21 cellular contexts compared by ENCODE assay signal in genomic region chr7:98465022-98465421, GRCh38.
DNase-seq lines count a peak whose midpoint lies in the region; ATAC-seq, FAIRE-seq and TF ChIP-seq lines count a peak whose summit lies in the region.
"Had no signal": no experiment of that assay in that cellular context is flagged by ENCODE, and none has a peak within 500 bp of the region (broad histone marks: within the 10 kb centered on the region; RNA-seq: fewer than 3 reads in every experiment).

No MANE protein-coding gene starts in this region.

- DNase-seq in Calu3 (peak; percentile 9), body of pancreas (peak in 3 of 4 donors; percentile 6 to 26 (median 16)), pancreas (peak in 2 of 6 donors; percentile 34 to 54), activated gamma-delta T cell treated with Interleukin-2 at 50 U/mL for 16 hours (no peak)
- no peak for DNase-seq in effector CD8-positive, alpha-beta T cell (lab: John Stamatoyannopoulos, UW)
- DNase-seq: 8988T; ACHN; BE2C; CD4-positive, alpha-beta memory T cell; CD4-positive, CD25-positive, alpha-beta regulatory T cell; CD8-positive, alpha-beta memory T cell; COR-L47; DMS79 treated with DMSO at 0.1 percent for 48 hours; GF-D8 had no signal

- H3K9me3 ChIP-seq in body of pancreas (no peaks in the 10 kb centered on the region), pancreas (no peaks in the 10 kb centered on the region)
- H3K9me3 ChIP-seq: BE2C had no signal

- CTCF ChIA-PET in Calu3 (lab: Charles Lee) = no interaction called here

- no peak overlapping the region for H3K4me3 ChIP-seq in body of pancreas
- H3K4me3 ChIP-seq in pancreas = no peak overlapping the region
- H3K4me3 ChIP-seq: BLaER1 had no signal

- H3K27ac ChIP-seq in body of pancreas (no peak overlapping the region), pancreas (no peak overlapping the region)
- H3K27ac ChIP-seq: BLaER1 had no signal

- peaks cover 9% of the 10 kb centered on the region for H3K4me1 Mint-ChIP-seq in Calu3 (ENCODE audit: low read depth, unreplicated experiment)
- H3K4me1 Mint-ChIP-seq: CD14-positive monocyte; CD4-positive, alpha-beta memory T cell; CD4-positive, CD25-positive, alpha-beta regulatory T cell; CD8-positive, alpha-beta memory T cell had no signal

- 8 to 17% methylated on average over 8 of the region's 8 CpGs for WGBS in body of pancreas, 2 donors
- WGBS in pancreas, 2 donors = 10 to 21% methylated on average over 8 of the region's 8 CpGs

- no peak for TF ChIP-seq CTCF in Calu3 (IDR thresholded peaks at IDR 0.05; ENCODE audit: unreplicated experiment)
- no peak for TF ChIP-seq CTCF in body of pancreas (IDR thresholded peaks at IDR 0.05)
- no peak for TF ChIP-seq CTCF in pancreas (IDR thresholded peaks at IDR 0.05)

- no TSS peak for BruUV-seq in Calu3 (replicated peaks; lab: Mats Ljungman, UMichigan)

- H3K9me3 Mint-ChIP-seq in Calu3 (ENCODE audit: low read depth, unreplicated experiment) = no peaks in the 10 kb centered on the region

- no peak for FAIRE-seq in pancreas (lab: Jason Lieb, UNC)
- FAIRE-seq: A204.1, D721Med, G401.6, GM12891, GM19239 had no signal

- H3K36me3 ChIP-seq in body of pancreas (replicated peaks in 1 of 2; ENCODE audit: insufficient read depth in 1 of 2, low read depth in 2 of 2) (no peaks in the 10 kb centered on the region), pancreas (no peaks in the 10 kb centered on the region)
- H3K36me3 ChIP-seq: BE2C, BLaER1 had no signal

- H3K36me3 Mint-ChIP-seq in Calu3 (ENCODE audit: insufficient read depth, unreplicated experiment) = no peaks in the 10 kb centered on the region
- H3K36me3 Mint-ChIP-seq: CD14-positive monocyte; CD4-positive, alpha-beta memory T cell; CD4-positive, CD25-positive, alpha-beta regulatory T cell; CD8-positive, alpha-beta memory T cell had no signal

- no peak overlapping the region for H3K27ac Mint-ChIP-seq in Calu3 (ENCODE audit: unreplicated experiment)
- H3K27ac Mint-ChIP-seq: CD14-positive monocyte; CD4-positive, alpha-beta memory T cell; CD4-positive, CD25-positive, alpha-beta regulatory T cell; CD8-positive, alpha-beta memory T cell had no signal

- ATAC-seq in body of pancreas (peak; percentile 27), pancreas (peak in 3 of 4 donors; percentile 32 to 71 (median 50))

- no peak for TF ChIP-seq POLR2A in body of pancreas (IDR thresholded peaks at IDR 0.05)

- H3K4me1 ChIP-seq in body of pancreas = peaks cover 13% of the 10 kb centered on the region
- peaks cover 0 to 9% (median 0%) of the 10 kb centered on the region in 3 donors for H3K4me1 ChIP-seq in pancreas
- H3K4me1 ChIP-seq: BE2C had no signal

- H3K27me3 Mint-ChIP-seq in Calu3 (ENCODE audit: unreplicated experiment) = peaks cover 46% of the 10 kb centered on the region

- no peak overlapping the region for H3K4me3 Mint-ChIP-seq in Calu3 (ENCODE audit: low read depth, unreplicated experiment)
- H3K4me3 Mint-ChIP-seq: CD14-positive monocyte; CD4-positive, alpha-beta memory T cell; CD4-positive, CD25-positive, alpha-beta regulatory T cell; CD8-positive, alpha-beta memory T cell had no signal

- no peaks in the 10 kb centered on the region for H3K27me3 ChIP-seq in body of pancreas
- H3K27me3 ChIP-seq in pancreas = no peaks in the 10 kb centered on the region
- H3K27me3 ChIP-seq: BE2C, BLaER1 had no signal

- intact Hi-C loops in Calu3 (cut with micrococcal nuclease; ENCODE audit: unreplicated experiment) = no loop called here
- intact Hi-C loops in body of pancreas (cut with DNase I) = no loop called here
- intact Hi-C loops in pancreas (cut with DNase I) = no loop called here

Comparison
In these comparisons a context has a peak if more than half of its experiments do, and no peak if none do; other contexts are left out.
1. DNase-seq: peak in Calu3 (single experiment) and body of pancreas (3 of 4); none in activated gamma-delta T cell treated with Interleukin-2 at 50 U/mL for 16 hours (single experiment) and effector CD8-positive, alpha-beta T cell (single experiment).